ENCODE assay signal across 8 cellular contexts in the genomic region with DNA sequence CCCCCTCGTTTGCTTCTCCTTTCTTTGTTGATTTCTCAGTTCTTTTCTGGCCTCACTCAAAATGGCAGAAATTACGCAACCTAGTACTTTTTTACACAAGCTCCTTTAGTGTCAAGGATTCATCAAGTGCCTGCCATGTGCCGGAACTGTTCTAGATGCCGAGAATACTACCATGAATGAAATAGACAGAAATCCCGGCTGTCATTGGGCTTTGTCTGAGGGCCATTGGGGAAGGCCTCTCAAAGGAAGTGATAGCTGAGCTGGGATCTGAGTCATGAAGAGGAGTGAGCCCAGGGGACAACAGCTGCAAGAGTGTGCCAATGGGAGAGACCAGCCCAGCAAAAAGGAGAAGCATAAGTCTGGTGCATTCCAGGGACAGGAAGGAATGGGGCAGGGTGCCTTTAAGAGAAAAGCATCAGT. TPM values are rescaled to one million over a fixed set of nuclear protein-coding genes. Genes with fewer than 3 reads are reported as not detected.
DNase-seq lines count a peak whose midpoint lies in the region; ATAC-seq and TF ChIP-seq lines count a peak whose summit lies in the region.

No MANE protein-coding gene starts in this region.

- TF ChIP-seq CTCF in HFFc6 (IDR thresholded peaks at IDR 0.05), result no peak
- TF ChIP-seq CTCF in prostate gland (IDR thresholded peaks at IDR 0.05), result no peak

- H3K4me1 ChIP-seq in prostate gland (replicated peaks), result peaks cover 8% of the 10 kb centered on the region

- peak overlapping the region; percentile 56 for H3K4me3 Mint-ChIP-seq in HFFc6

- peak overlapping the region; percentile 74 for H3K27ac Mint-ChIP-seq in HFFc6

- no peaks in the 10 kb centered on the region for H3K36me3 Mint-ChIP-seq in HFFc6 (ENCODE audit: low read depth)

- no peaks in the 10 kb centered on the region for H3K36me3 ChIP-seq in prostate gland

- no peaks in the 10 kb centered on the region for H3K9me3 Mint-ChIP-seq in HFFc6

- peaks cover 5% of the 10 kb centered on the region; the same call in 1 of the 2 replicates for H3K27me3 Mint-ChIP-seq in HFFc6 (ENCODE audit: insufficient read depth)

- H3K4me3 ChIP-seq in prostate gland, result no peak overlapping the region

- peak overlapping the region; percentile 85 to 87 for H3K27ac ChIP-seq in prostate gland

- peaks cover 36% of the 10 kb centered on the region for H3K4me1 Mint-ChIP-seq in HFFc6 (ENCODE audit: low read depth)

- ATAC-seq in SK-N-SH treated with all-trans-retinoic acid at 6 μM for 48 hours, result peak; percentile 75
- ATAC-seq in HG03108 (IDR thresholded peaks at IDR 0.05; ENCODE audit: unreplicated experiment), result no peak

- no peaks in the 10 kb centered on the region for H3K9me3 ChIP-seq in prostate gland

- no peaks in the 10 kb centered on the region for H3K27me3 ChIP-seq in prostate gland (replicated peaks; ENCODE audit: insufficient read depth)

- intact Hi-C loops in head of caudate nucleus (cut with DNase I) (no loop called here), prostate gland (cut with DNase I) (no loop called here)

- WGBS in prostate gland, result 67% methylated on average over 5 of the region's 5 CpGs

- peak; percentile 23 for DNase-seq in HFFc6
- peak in 23 of 42 donors; percentile 7 to 84 (median 36) for DNase-seq in head of caudate nucleus
- DNase-seq in prostate gland (ENCODE audit: low spot score), result no peak
- DNase-seq in NCI-H748 treated with DMSO at 0.1 percent for 48 hours (lab: John Stamatoyannopoulos, UW), result no peak
- no peak for DNase-seq in NK-92 treated with Interleukin-12 subunit alpha and Interleukin-12 subunit beta, amount 100 ng/mL, for 24 hours (lab: John Stamatoyannopoulos, UW)
- no peak for DNase-seq in activated naive CD4-positive, alpha-beta T cell (lab: John Stamatoyannopoulos, UW)

- no peak for TF ChIP-seq POLR2A in prostate gland (IDR thresholded peaks at IDR 0.05)

TF ChIP-seq in SK-N-SH treated with all-trans-retinoic acid at 6 μM for 48 hours, 23 proteins besides CTCF, POLR2A, EP300 and RAD21:
- TF ChIP-seq TCF4 (CRISPR knock-in tag; IDR thresholded peaks at IDR 0.05; ENCODE audit: borderline replicate concordance) (no peak), GLIS3 (CRISPR knock-in tag; IDR thresholded peaks at IDR 0.05) (no peak), ISL1 (CRISPR knock-in tag; IDR thresholded peaks at IDR 0.05) (no peak), CSDC2 (CRISPR knock-in tag; IDR thresholded peaks at IDR 0.05) (no peak), ZNF8 (CRISPR knock-in tag; IDR thresholded peaks at IDR 0.05) (no peak), BACH2 (CRISPR knock-in tag; IDR thresholded peaks at IDR 0.05; ENCODE audit: borderline replicate concordance) (no peak), ESRRG (CRISPR knock-in tag; IDR thresholded peaks at IDR 0.05) (no peak)
- TF ChIP-seq, protein P1, sequence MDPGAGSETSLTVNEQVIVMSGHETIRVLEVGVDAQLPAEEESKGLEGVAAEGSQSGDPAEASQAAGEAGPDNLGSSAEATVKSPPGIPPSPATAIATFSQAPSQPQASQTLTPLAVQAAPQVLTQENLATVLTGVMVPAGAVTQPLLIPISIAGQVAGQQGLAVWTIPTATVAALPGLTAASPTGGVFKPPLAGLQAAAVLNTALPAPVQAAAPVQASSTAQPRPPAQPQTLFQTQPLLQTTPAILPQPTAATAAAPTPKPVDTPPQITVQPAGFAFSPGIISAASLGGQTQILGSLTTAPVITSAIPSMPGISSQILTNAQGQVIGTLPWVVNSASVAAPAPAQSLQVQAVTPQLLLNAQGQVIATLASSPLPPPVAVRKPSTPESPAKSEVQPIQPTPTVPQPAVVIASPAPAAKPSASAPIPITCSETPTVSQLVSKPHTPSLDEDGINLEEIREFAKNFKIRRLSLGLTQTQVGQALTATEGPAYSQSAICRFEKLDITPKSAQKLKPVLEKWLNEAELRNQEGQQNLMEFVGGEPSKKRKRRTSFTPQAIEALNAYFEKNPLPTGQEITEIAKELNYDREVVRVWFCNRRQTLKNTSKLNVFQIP (CRISPR knock-in tag; IDR thresholded peaks at IDR 0.05; ENCODE audit: borderline replicate concordance, low read depth), result no peak
- TF ChIP-seq, protein P2, sequence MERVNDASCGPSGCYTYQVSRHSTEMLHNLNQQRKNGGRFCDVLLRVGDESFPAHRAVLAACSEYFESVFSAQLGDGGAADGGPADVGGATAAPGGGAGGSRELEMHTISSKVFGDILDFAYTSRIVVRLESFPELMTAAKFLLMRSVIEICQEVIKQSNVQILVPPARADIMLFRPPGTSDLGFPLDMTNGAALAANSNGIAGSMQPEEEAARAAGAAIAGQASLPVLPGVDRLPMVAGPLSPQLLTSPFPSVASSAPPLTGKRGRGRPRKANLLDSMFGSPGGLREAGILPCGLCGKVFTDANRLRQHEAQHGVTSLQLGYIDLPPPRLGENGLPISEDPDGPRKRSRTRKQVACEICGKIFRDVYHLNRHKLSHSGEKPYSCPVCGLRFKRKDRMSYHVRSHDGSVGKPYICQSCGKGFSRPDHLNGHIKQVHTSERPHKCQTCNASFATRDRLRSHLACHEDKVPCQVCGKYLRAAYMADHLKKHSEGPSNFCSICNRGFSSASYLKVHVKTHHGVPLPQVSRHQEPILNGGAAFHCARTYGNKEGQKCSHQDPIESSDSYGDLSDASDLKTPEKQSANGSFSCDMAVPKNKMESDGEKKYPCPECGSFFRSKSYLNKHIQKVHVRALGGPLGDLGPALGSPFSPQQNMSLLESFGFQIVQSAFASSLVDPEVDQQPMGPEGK (CRISPR knock-in tag; IDR thresholded peaks at IDR 0.05; ENCODE audit: borderline replicate concordance), result no peak

RNA-seq across cellular contexts. Expression of a gene that starts 34.3 kb away (rescaled TPM):
- total RNA-seq in HFFc6 (2021; fragmentation: NEBNext Ultra II Directional; extraction: Animal tissue kit (Norgen Biotek cat#: 25700)), result 100 to 1,000 TPM; 188 to 209 (median 202) TPM
- 100 to 1,000 TPM; 177 to 260 TPM for total RNA-seq in prostate gland

Comparison
In these comparisons a context has a peak if more than half of its experiments do, and no peak if none do; other contexts are left out.
1. DNase-seq: peak in HFFc6 (single experiment) and head of caudate nucleus (23 of 42); none in prostate gland (single experiment), NCI-H748 treated with DMSO at 0.1 percent for 48 hours (single experiment), NK-92 treated with Interleukin-12 subunit alpha and Interleukin-12 subunit beta, amount 100 ng/mL, for 24 hours (single experiment) and activated naive CD4-positive, alpha-beta T cell (0 of 4).